30 cellular contexts compared by ENCODE assay signal in genomic region chrX:24178441-24178840, GRCh38.
"Had no signal": no experiment of that assay in that cellular context is flagged by ENCODE, and none has a peak within 500 bp of the region (broad histone marks: within the 10 kb centered on the region; RNA-seq: fewer than 3 reads in every experiment).

No MANE protein-coding gene starts in this region.

- H3K27me3 ChIP-seq: left lung, pancreas, stomach, testis, thyroid gland, transverse colon, upper lobe of left lung, vagina had no signal

- DNase-seq: hypothalamus; kidney glomerular epithelial cell; left cardiac atrium; left lung; lower lobe of right lung; mammary epithelial cell; mesenchymal stem cell; naive thymus-derived CD8-positive, alpha-beta T cell; nucleus accumbens; pancreas; posterior cingulate gyrus; retina; right cardiac atrium; stimulated activated CD4-positive, alpha-beta T cell treated with anti-CD3 and anti-CD28 coated beads, Interleukin-12 subunit alpha, Interleukin-12 subunit beta, amount 100 ng/mL, for 4 hours; stimulated activated CD4-positive, alpha-beta T cell treated with anti-CD3 and anti-CD28 coated beads, Interleukin-15, amount 100 ng/mL, for 24 hours; stimulated activated CD4-positive, alpha-beta T cell treated with anti-CD3 and anti-CD28 coated beads, Interleukin-2, amount 100 ng/mL, for 24 hours; stimulated activated CD4-positive, alpha-beta T cell treated with anti-CD3 and anti-CD28 coated beads, Interleukin-4, amount 100 ng/mL, for 1 hour; stimulated activated naive B cell treated with anti-CD40 and anti-IgM and Interleukin-4, amounts not matched to agents 10 μg/mL and 1 μg/mL and 100 μg/mL, for 72 hours; stimulated activated naive CD8-positive, alpha-beta T cell treated with anti-CD3 and anti-CD28 coated beads, Interleukin-15, Interleukin-2, amounts not matched to agents 100 U/mL and 50 U/mL, for 24 hours; stomach; testis; transverse colon; upper lobe of left lung had no signal

- H3K4me3 ChIP-seq: left lung, lower lobe of right lung, pancreas, prostate gland, skin epidermis, stomach, testis, thyroid gland, transverse colon, upper lobe of left lung, vagina had no signal

- H3K27ac Mint-ChIP-seq: naive thymus-derived CD8-positive, alpha-beta T cell; stimulated activated naive B cell treated with anti-CD40 and anti-IgM and Interleukin-4, amounts not matched to agents 10 μg/mL and 1 μg/mL and 100 μg/mL, for 72 hours had no signal

- H3K9me3 Mint-ChIP-seq: naive thymus-derived CD8-positive, alpha-beta T cell; nephron; neural crest cell; stimulated activated naive B cell treated with anti-CD40 and anti-IgM and Interleukin-4, amounts not matched to agents 10 μg/mL and 1 μg/mL and 100 μg/mL, for 72 hours had no signal

- H3K4me3 Mint-ChIP-seq: nephron; neural crest cell; stimulated activated naive B cell treated with anti-CD40 and anti-IgM and Interleukin-4, amounts not matched to agents 10 μg/mL and 1 μg/mL and 100 μg/mL, for 72 hours had no signal

- H3K9me3 ChIP-seq: left lung, lower lobe of right lung, pancreas, prostate gland, stomach, testis, thyroid gland, transverse colon, upper lobe of left lung, vagina had no signal

- H3K27me3 Mint-ChIP-seq: naive thymus-derived CD8-positive, alpha-beta T cell; stimulated activated naive B cell treated with anti-CD40 and anti-IgM and Interleukin-4, amounts not matched to agents 10 μg/mL and 1 μg/mL and 100 μg/mL, for 72 hours had no signal

- H3K27ac ChIP-seq: left lung, lower lobe of right lung, pancreas, prostate gland, skin epidermis, stomach, testis, thyroid gland, transverse colon, upper lobe of left lung, vagina had no signal

- H3K4me1 ChIP-seq: left lung, lower lobe of right lung, pancreas, prostate gland, testis, upper lobe of left lung had no signal

- H3K4me1 Mint-ChIP-seq: nephron, neural crest cell had no signal

- H3K36me3 ChIP-seq: prostate gland, transverse colon had no signal

- ATAC-seq: left cardiac atrium; left lung; lower lobe of right lung; naive thymus-derived CD8-positive, alpha-beta T cell; pancreas; right cardiac atrium; sciatic nerve; stimulated activated naive B cell treated with anti-CD40 and anti-IgM and Interleukin-4, amounts not matched to agents 10 μg/mL and 1 μg/mL and 100 μg/mL, for 72 hours; stimulated activated naive CD8-positive, alpha-beta T cell treated with anti-CD3 and anti-CD28 coated beads, Interleukin-15, Interleukin-2, amounts not matched to agents 100 U/mL and 50 U/mL, for 24 hours had no signal
